31 cellular contexts compared by ENCODE assay signal in the genomic region with DNA sequence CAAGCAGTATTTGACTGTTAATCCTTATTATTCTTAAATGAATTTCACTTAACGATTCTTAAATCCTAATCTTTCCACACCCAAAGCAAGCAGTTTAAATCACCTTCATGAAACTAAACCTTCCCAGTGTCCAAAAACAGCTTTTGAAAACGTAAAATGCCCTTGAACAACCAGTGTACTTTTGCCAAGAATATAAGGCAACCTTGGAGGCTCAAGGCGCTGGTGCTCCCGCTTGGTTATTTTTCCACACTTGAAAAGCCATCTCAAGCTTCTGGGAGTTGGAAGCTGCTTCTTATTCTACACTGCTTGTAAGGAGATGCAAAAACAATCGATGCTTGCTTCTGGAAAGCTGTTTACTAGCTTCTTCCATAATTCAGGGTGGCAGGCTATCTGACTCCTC.
A peak's percentile ranks its signal among the peaks of the same experiment; 100 is the strongest.
DNase-seq lines count a peak whose midpoint lies in the region; ATAC-seq and TF ChIP-seq lines count a peak whose summit lies in the region.
"Had no signal": no experiment of that assay in that cellular context is flagged by ENCODE, and none has a peak within 500 bp of the region (broad histone marks: within the 10 kb centered on the region; RNA-seq: fewer than 3 reads in every experiment).

No MANE protein-coding gene starts in this region.

- CTCF ChIA-PET in Panc1 (lab: Charles Lee), result no interaction called here

- no peak overlapping the region for H3K27ac Mint-ChIP-seq in activated naive CD8-positive, alpha-beta T cell treated with anti-CD3 and anti-CD28 coated beads, Interleukin-2, amount 50 U/mL, for 24 hours
- H3K27ac Mint-ChIP-seq: B cell; CD14-positive monocyte; CD4-positive, alpha-beta memory T cell; CD4-positive, alpha-beta T cell; CD4-positive, CD25-positive, alpha-beta regulatory T cell; CD8-positive, alpha-beta memory T cell; CD8-positive, alpha-beta T cell had no signal

- peak overlapping the region; percentile 12; the same call in 1 of the 2 replicates for H3K27ac ChIP-seq in Panc1 (ENCODE audit: low read length)
- H3K27ac ChIP-seq: 22Rv1; A549; BLaER1; BLaER1 treated with 17β-estradiol and CSF1 and Interleukin-3, amounts not matched to agents 10 nM and 100 nM; C4-2B had no signal

- no peaks in the 10 kb centered on the region for H3K4me1 Mint-ChIP-seq in activated naive CD8-positive, alpha-beta T cell treated with anti-CD3 and anti-CD28 coated beads, Interleukin-2, amount 50 U/mL, for 24 hours
- H3K4me1 Mint-ChIP-seq: B cell; CD14-positive monocyte; CD4-positive, CD25-positive, alpha-beta regulatory T cell; CD8-positive, alpha-beta memory T cell had no signal

- no peaks in the 10 kb centered on the region for H3K36me3 ChIP-seq in Panc1 (ENCODE audit: control insufficient read depth, insufficient read depth, low read length)
- H3K36me3 ChIP-seq: BE2C; BLaER1; BLaER1 treated with 17β-estradiol and CSF1 and Interleukin-3, amounts not matched to agents 10 nM and 100 nM had no signal

- POLR2A ChIA-PET in Panc1 (lab: Charles Lee), result no interaction called here

- peaks cover 4% of the 10 kb centered on the region for H3K9me3 Mint-ChIP-seq in activated naive CD8-positive, alpha-beta T cell treated with anti-CD3 and anti-CD28 coated beads, Interleukin-2, amount 50 U/mL, for 24 hours
- H3K9me3 Mint-ChIP-seq: CD8-positive, alpha-beta memory T cell had no signal

- ATAC-seq in Panc1, result no peak
- ATAC-seq in activated naive CD8-positive, alpha-beta T cell treated with anti-CD3 and anti-CD28 coated beads, Interleukin-2, amount 50 U/mL, for 24 hours, result no peak
- ATAC-seq: A549; CD8-positive, alpha-beta T cell had no signal

- no TSS peak for BruUV-seq in Panc1 (replicated peaks; lab: Mats Ljungman, UMichigan)

- H3K4me1 ChIP-seq in Panc1 (ENCODE audit: control insufficient read depth, insufficient read depth, low read length), result no peaks in the 10 kb centered on the region
- H3K4me1 ChIP-seq: A549; BE2C; BLaER1; BLaER1 treated with 17β-estradiol and CSF1 and Interleukin-3, amounts not matched to agents 10 nM and 100 nM; Caco-2 had no signal

- in situ Hi-C loops in Panc1 (cut with HindIII; ENCODE audit: low pct_unique_long_range_greater_than_20kb, low sequenced_read_pairs), result no loop called here

- H3K4me3 Mint-ChIP-seq in activated naive CD8-positive, alpha-beta T cell treated with anti-CD3 and anti-CD28 coated beads, Interleukin-2, amount 50 U/mL, for 24 hours, result no peak overlapping the region
- H3K4me3 Mint-ChIP-seq: B cell; CD14-positive monocyte; CD4-positive, alpha-beta memory T cell; CD4-positive, alpha-beta T cell; CD4-positive, CD25-positive, alpha-beta regulatory T cell; CD8-positive, alpha-beta memory T cell; CD8-positive, alpha-beta T cell had no signal

- DNase-seq in Panc1 (ENCODE audit: low read depth, low spot score) (no peak), retina (peak; percentile 11), NCI-H345 treated with DMSO at 0.1 percent for 48 hours (lab: John Stamatoyannopoulos, UW; ENCODE audit: unreplicated experiment) (no peak)
- no peak for DNase-seq in activated naive CD8-positive, alpha-beta T cell treated with anti-CD3 and anti-CD28 coated beads, Interleukin-2, amount 50 U/mL, for 24 hours
- DNase-seq: 8988T; ACHN; AML-193; BE2C; C1 segment of cervical spinal cord; Caco-2; Calu3; CD4-positive, alpha-beta memory T cell; CD4-positive, alpha-beta T cell; CD4-positive, CD25-positive, alpha-beta regulatory T cell; CD8-positive, alpha-beta memory T cell; CD8-positive, alpha-beta T cell; COR-L47; DMS 273 treated with DMSO at 0.1 percent for 48 hours; DMS153; DMS53; DMS79; DMS79 treated with DMSO at 0.1 percent for 48 hours; DND-41; EL had no signal

- H3K36me3 Mint-ChIP-seq in activated naive CD8-positive, alpha-beta T cell treated with anti-CD3 and anti-CD28 coated beads, Interleukin-2, amount 50 U/mL, for 24 hours (ENCODE audit: low read depth), result no peaks in the 10 kb centered on the region
- H3K36me3 Mint-ChIP-seq: CD14-positive monocyte; CD4-positive, alpha-beta memory T cell; CD4-positive, CD25-positive, alpha-beta regulatory T cell; CD8-positive, alpha-beta memory T cell; CD8-positive, alpha-beta T cell had no signal

- no peaks in the 10 kb centered on the region for H3K27me3 Mint-ChIP-seq in activated naive CD8-positive, alpha-beta T cell treated with anti-CD3 and anti-CD28 coated beads, Interleukin-2, amount 50 U/mL, for 24 hours
- H3K27me3 Mint-ChIP-seq: B cell; CD4-positive, alpha-beta memory T cell; CD4-positive, alpha-beta T cell; CD4-positive, CD25-positive, alpha-beta regulatory T cell; CD8-positive, alpha-beta memory T cell had no signal

- intact Hi-C loops in Panc1 (cut with micrococcal nuclease; ENCODE audit: unreplicated experiment), result no loop called here

- H3K9me3 ChIP-seq in Panc1 (ENCODE audit: control insufficient read depth, insufficient read depth, low read depth, low read length), result no peaks in the 10 kb centered on the region
- H3K9me3 ChIP-seq: A549; BE2C; BLaER1; BLaER1 treated with 17β-estradiol and CSF1 and Interleukin-3, amounts not matched to agents 10 nM and 100 nM; Caco-2 had no signal

- no peaks in the 10 kb centered on the region for H3K27me3 ChIP-seq in Panc1 (ENCODE audit: control insufficient read depth, insufficient read depth, low read length)
- H3K27me3 ChIP-seq: BE2C; BLaER1; BLaER1 treated with 17β-estradiol and CSF1 and Interleukin-3, amounts not matched to agents 10 nM and 100 nM had no signal

- no peak overlapping the region for H3K4me3 ChIP-seq in Panc1 (ENCODE audit: low read depth in 2 of 2, low read length in 2 of 2)
- H3K4me3 ChIP-seq: A549; BLaER1; BLaER1 treated with 17β-estradiol and CSF1 and Interleukin-3, amounts not matched to agents 10 nM and 100 nM had no signal

- no peak for TF ChIP-seq CTCF in Panc1 (IDR thresholded peaks at IDR 0.05)
